Comparison of ENCODE assay signal across 8 cellular contexts in genomic region chr10:12130237-12130872, GRCh38. TPM values are rescaled to one million over a fixed set of nuclear protein-coding genes. Genes with fewer than 3 reads are reported as not detected.
DNase-seq lines count a peak whose midpoint lies in the region; ATAC-seq and TF ChIP-seq lines count a peak whose summit lies in the region.

No MANE protein-coding gene starts in this region.

- TF ChIP-seq CTCF in GM10248 (IDR thresholded peaks at IDR 0.05; ENCODE audit: control extremely low read depth, extremely low read depth, low read depth, missing control alignments) (no peak), WI38 (IDR thresholded peaks at IDR 0.05; ENCODE audit: low read depth, low read length) (peak; percentile 47; the same call in 1 of the 2 replicates), endothelial cell (IDR thresholded peaks at IDR 0.05; ENCODE audit: unreplicated experiment) (no peak), mesothelial cell of epicardium (IDR thresholded peaks at IDR 0.05; ENCODE audit: unreplicated experiment) (peak; percentile 57), testis (IDR thresholded peaks at IDR 0.05) (peak; percentile 29 to 43 (median 42))

- POLR2A ChIA-PET in GM10248 (lab: Yijun Ruan, JAX), result interaction anchor here (1.0 kb wide), 1 partner anchor 9 kb away, joined by 3 read pairs; no protein-coding TSS in a partner anchor

- H3K4me3 ChIP-seq in WI38 (ENCODE audit: low read depth, low read length), result peak overlapping the region; percentile 88
- H3K4me3 ChIP-seq in testis, result peak overlapping the region; percentile 81 to 95

- peak; percentile 35 for ATAC-seq in HG02610 (IDR thresholded peaks at IDR 0.05; ENCODE audit: unreplicated experiment)

- CTCF ChIA-PET in GM10248 (lab: Yijun Ruan, JAX), result interaction anchor here (0.8 to 2.0 kb wide), 4 partner anchors 9 to 96 kb away, joined by 3 to 12 read pairs (median 4); no protein-coding TSS in a partner anchor

- DNase-seq in ACHN (peak; percentile 69), GM10248 (ENCODE audit: extremely low spot score) (peak; percentile 61), NCI-H1694 (lab: John Stamatoyannopoulos, UW) (peak; percentile 42), endothelial cell (ENCODE audit: low spot score) (peak; percentile 36), mesothelial cell of epicardium (ENCODE audit: low spot score in 2 of 2, unreplicated experiment in 2 of 2) (no peak), testis (peak; percentile 51)

- TF ChIP-seq POLR2A in testis (IDR thresholded peaks at IDR 0.05), result no peak

- no peaks in the 10 kb centered on the region for H3K9me3 ChIP-seq in testis

- H3K4me3 Mint-ChIP-seq in endothelial cell (ENCODE audit: unreplicated experiment) (peak overlapping the region; percentile 93), mesothelial cell of epicardium (peak overlapping the region; percentile 86)

- H3K36me3 ChIP-seq in testis (ENCODE audit: low read depth, missing control alignments), result no peaks in the 10 kb centered on the region

- in situ Hi-C loops in ACHN (cut with HindIII; ENCODE audit: low pct_ligation_motif_present, low pct_unique_long_range_greater_than_20kb, low sequenced_read_pairs), result no loop called here

- H3K9me3 Mint-ChIP-seq in endothelial cell (ENCODE audit: unreplicated experiment) (no peaks in the 10 kb centered on the region), mesothelial cell of epicardium (peaks cover 4% of the 10 kb centered on the region)

- no peaks in the 10 kb centered on the region for H3K4me1 ChIP-seq in testis

- H3K27ac ChIP-seq in testis, result peak overlapping the region; percentile 69 to 95

- H3K27ac Mint-ChIP-seq in endothelial cell (ENCODE audit: unreplicated experiment), result peak overlapping the region; percentile 52
- H3K27ac Mint-ChIP-seq in mesothelial cell of epicardium, result peak overlapping the region; percentile 77

- H3K36me3 Mint-ChIP-seq in endothelial cell (ENCODE audit: low read depth, unreplicated experiment) (peaks cover 4% of the 10 kb centered on the region), mesothelial cell of epicardium (peaks cover 7% of the 10 kb centered on the region)

- H3K27me3 Mint-ChIP-seq in endothelial cell (ENCODE audit: unreplicated experiment), result peaks cover 10% of the 10 kb centered on the region
- no peaks in the 10 kb centered on the region for H3K27me3 Mint-ChIP-seq in mesothelial cell of epicardium (ENCODE audit: low read depth)

- H3K4me1 Mint-ChIP-seq in endothelial cell (ENCODE audit: unreplicated experiment) (peaks cover 5% of the 10 kb centered on the region), mesothelial cell of epicardium (peaks cover 4% of the 10 kb centered on the region)

- H3K27me3 ChIP-seq in testis, result no peaks in the 10 kb centered on the region

- intact Hi-C loops in testis (cut with DNase I; ENCODE audit: low total_unique reads), result no loop called here

- 16 to 19% methylated on average over 11 of the region's 11 CpGs for WGBS in testis, 2 donors

RNA-seq across cellular contexts. Expression of gene SEC61A2, which starts 0.9 kb away (rescaled TPM):
- total RNA-seq in endothelial cell (ENCODE audit: unreplicated experiment), result 9.9 TPM
- total RNA-seq in mesothelial cell of epicardium, result 23.9 to 27.7 TPM (median 24.5 TPM) in 3 replicates
- 10 to 100 TPM; 28.6 to 46.4 TPM for total RNA-seq in testis
- polyA plus RNA-seq in testis (ENCODE audit: insufficient read depth, low read depth, low replicate concordance), result 57.5 TPM

Comparison
In these comparisons a context has a peak if more than half of its experiments do, and no peak if none do; other contexts are left out.
1. DNase-seq: peak in ACHN (single experiment), GM10248 (single experiment), NCI-H1694 (single experiment), endothelial cell (single experiment) and testis (single experiment); none in mesothelial cell of epicardium (0 of 2).
2. CTCF ChIP-seq: peak in WI38 (single experiment), mesothelial cell of epicardium (single experiment) and testis (3 of 3); none in GM10248 (single experiment) and endothelial cell (single experiment).